In genomic region chr5:52787600-52788504, GRCh38 we compare ENCODE assay signal across 1 cellular context.
A peak's percentile ranks its signal among the peaks of the same experiment; 100 is the strongest.
TF ChIP-seq lines count a peak whose summit lies in the region.

Gene ITGA1 (plus strand): TSS chr5:52787916. CDS start chr5:52788354, 438 bp downstream.
Gene PELO (plus strand): TSS chr5:52787916. CDS start chr5:52800395, 12,479 bp downstream.

TF ChIP-seq in HepG2, 621 proteins besides CTCF, POLR2A, EP300 and RAD21 (continued from another document and continues in another):
- TF ChIP-seq ZNF33A (CRISPR knock-in tag; IDR thresholded peaks at IDR 0.05; ENCODE audit: borderline replicate concordance) (no peak), GLI4 (CRISPR knock-in tag; IDR thresholded peaks at IDR 0.05; ENCODE audit: borderline replicate concordance) (0 out of 2 replicates have a peak, but pooled peaks have one; percentile 34), HMGA1 (CRISPR knock-in tag; conservative IDR thresholded peaks at IDR 0.05) (no peak), ZNF510 (CRISPR knock-in tag; IDR thresholded peaks at IDR 0.05; ENCODE audit: low read depth) (peak; percentile 88; the same call in 1 of the 2 replicates), ZKSCAN1 (IDR thresholded peaks at IDR 0.05; ENCODE audit: low read length) (no peak), DNMT3B (CRISPR knock-in tag; conservative IDR thresholded peaks at IDR 0.05) (no peak), ARHGAP35 (CRISPR knock-in tag; IDR thresholded peaks at IDR 0.05; ENCODE audit: borderline replicate concordance) (peak; percentile 75; the same call in 1 of the 2 replicates), CERS6 (CRISPR knock-in tag; IDR thresholded peaks at IDR 0.05) (no peak), RFXAP (CRISPR knock-in tag; IDR thresholded peaks at IDR 0.05; ENCODE audit: borderline replicate concordance) (peak; percentile 40; the same call in 1 of the 2 replicates), HNRNPH1 (optimal IDR thresholded peaks at IDR 0.05; ENCODE audit: low read depth, low read length) (no peak), SP1 (IDR thresholded peaks at IDR 0.05) (no peak), SP1 (CRISPR knock-in tag; IDR thresholded peaks at IDR 0.05) (0 out of 2 replicates have a peak, but pooled peaks have one; percentile 43), SRSF9 (IDR thresholded peaks at IDR 0.05; ENCODE audit: borderline replicate concordance, insufficient read depth, low read depth, low read length, poor library complexity, severe bottlenecking) (no peak), HOXA5 (CRISPR knock-in tag; IDR thresholded peaks at IDR 0.05) (no peak; the same call in 1 of the 2 replicates), PPARG (CRISPR knock-in tag; conservative IDR thresholded peaks at IDR 0.05) (peak; percentile 21; the same call in 1 of the 2 replicates), ZBTB7A (CRISPR knock-in tag; IDR thresholded peaks at IDR 0.05) (peak; percentile 88), ZNF367 (CRISPR knock-in tag; IDR thresholded peaks at IDR 0.05; ENCODE audit: borderline replicate concordance) (no peak), PRMT3 (CRISPR knock-in tag; IDR thresholded peaks at IDR 0.05; ENCODE audit: borderline replicate concordance, low read depth) (no peak), ZNF724P (CRISPR knock-in tag; IDR thresholded peaks at IDR 0.05; ENCODE audit: borderline replicate concordance) (peak; percentile 77; the same call in 1 of the 2 replicates), AHR (CRISPR knock-in tag; IDR thresholded peaks at IDR 0.05) (no peak), ATF4 (CRISPR knock-in tag; IDR thresholded peaks at IDR 0.05) (no peak), RNF219 (CRISPR knock-in tag; IDR thresholded peaks at IDR 0.05) (no peak), TFDP1 (CRISPR knock-in tag; IDR thresholded peaks at IDR 0.05; ENCODE audit: borderline replicate concordance) (0 out of 2 replicates have a peak, but pooled peaks have one; percentile 78), RBM22 (optimal IDR thresholded peaks at IDR 0.05; ENCODE audit: low read length) (no peak), SOX5 (CRISPR knock-in tag; IDR thresholded peaks at IDR 0.05; ENCODE audit: borderline replicate concordance) (peak; percentile 37; the same call in 1 of the 2 replicates), USF2 (IDR thresholded peaks at IDR 0.05; ENCODE audit: low read depth, low read length) (no peak), USF2 (CRISPR knock-in tag; IDR thresholded peaks at IDR 0.05; ENCODE audit: borderline replicate concordance) (peak; percentile 28; the same call in 1 of the 2 replicates), NFRKB (IDR thresholded peaks at IDR 0.05) (no peak), HOXA3 (CRISPR knock-in tag; IDR thresholded peaks at IDR 0.05) (peak; percentile 63), RBFOX2 (IDR thresholded peaks at IDR 0.05; ENCODE audit: low read depth, low read length) (peak; percentile 93), ONECUT2 (CRISPR knock-in tag; IDR thresholded peaks at IDR 0.05) (no peak), MAFG (CRISPR knock-in tag; IDR thresholded peaks at IDR 0.05) (no peak), THAP7 (CRISPR knock-in tag; IDR thresholded peaks at IDR 0.05) (no peak), ZNF205 (CRISPR knock-in tag; IDR thresholded peaks at IDR 0.05) (no peak), ZNF720 (CRISPR knock-in tag; IDR thresholded peaks at IDR 0.05) (no peak), ZSCAN12 (CRISPR knock-in tag; IDR thresholded peaks at IDR 0.05) (no peak), ZNF687 (CRISPR knock-in tag; IDR thresholded peaks at IDR 0.05) (peak; percentile 95), ZNF432 (CRISPR knock-in tag; IDR thresholded peaks at IDR 0.05; ENCODE audit: borderline replicate concordance) (no peak), HCFC1 (IDR thresholded peaks at IDR 0.05; ENCODE audit: low read depth, low read length) (no peak), HNRNPK (IDR thresholded peaks at IDR 0.05; ENCODE audit: low read depth, low read length, poor library complexity, severe bottlenecking) (no peak), NFAT5 (CRISPR knock-in tag; IDR thresholded peaks at IDR 0.05) (no peak), JUND (CRISPR knock-in tag; IDR thresholded peaks at IDR 0.05) (0 out of 2 replicates have a peak, but pooled peaks have one; percentile 10), TIGD3 (CRISPR knock-in tag; IDR thresholded peaks at IDR 0.05; ENCODE audit: borderline replicate concordance) (no peak; the same call in 1 of the 2 replicates)
